12 cellular contexts compared by ENCODE assay signal in genomic region chr12:2286461-2287131, GRCh38.
A peak's percentile ranks its signal among the peaks of the same experiment; 100 is the strongest.
DNase-seq lines count a peak whose midpoint lies in the region; ATAC-seq and TF ChIP-seq lines count a peak whose summit lies in the region.
"Had no signal": no experiment of that assay in that cellular context is flagged by ENCODE, and none has a peak within 500 bp of the region (broad histone marks: within the 10 kb centered on the region; RNA-seq: fewer than 3 reads in every experiment).

No MANE protein-coding gene starts in this region.

- H3K36me3 ChIP-seq in esophagus squamous epithelium (no peaks in the 10 kb centered on the region), mesodermal cell (ENCODE audit: control insufficient read depth, insufficient read depth, low read length) (no peaks in the 10 kb centered on the region), thyroid gland (no peaks in the 10 kb centered on the region)

- ATAC-seq in GM21576 (IDR thresholded peaks at IDR 0.05; ENCODE audit: unreplicated experiment): no peak
- ATAC-seq: activated T-cell treated with anti-CD3 and anti-CD28 coated beads, Interleukin-2, amount 50 U/mL, for 4 hours had no signal

- POLR2A ChIA-PET in RWPE1 (lab: Yijun Ruan, JAX; ENCODE audit: low non-redundant PET): no interaction called here

- H3K4me3 ChIP-seq in esophagus squamous epithelium: no peak overlapping the region
- H3K4me3 ChIP-seq in mesodermal cell (ENCODE audit: extremely low read depth, insufficient read depth, low read length, poor library complexity, severe bottlenecking): no peak overlapping the region
- no peak overlapping the region for H3K4me3 ChIP-seq in thyroid gland (replicated peaks in 1 of 3)

- intact Hi-C loops in esophagus squamous epithelium (cut with DNase I) (no loop called here), thyroid gland (cut with DNase I) (no loop called here)

- no peak for TF ChIP-seq CTCF in esophagus squamous epithelium (IDR thresholded peaks at IDR 0.05)
- TF ChIP-seq CTCF in thyroid gland (IDR thresholded peaks at IDR 0.05): no peak
- no peak for TF ChIP-seq CTCF in RWPE1 (conservative IDR thresholded peaks at IDR 0.05; ENCODE audit: low read depth)

- peaks cover 17 to 58% (median 28%) of the 10 kb centered on the region in 3 donors for H3K4me1 ChIP-seq in esophagus squamous epithelium
- H3K4me1 ChIP-seq in mesodermal cell (ENCODE audit: control insufficient read depth, insufficient read depth, low read length, poor library complexity, severe bottlenecking): peaks cover 45% of the 10 kb centered on the region
- H3K4me1 ChIP-seq in thyroid gland: peaks cover 0 to 12% of the 10 kb centered on the region in 2 donors

- peaks cover 0 to 7% (median 0%) of the 10 kb centered on the region in 4 donors for H3K27me3 ChIP-seq in esophagus squamous epithelium
- H3K27me3 ChIP-seq in thyroid gland: no peaks in the 10 kb centered on the region

- peak overlapping the region in 3 of 4 donors; percentile 54 to 78 (median 76) for H3K27ac ChIP-seq in esophagus squamous epithelium
- H3K27ac ChIP-seq in mesodermal cell (ENCODE audit: low read depth, low read length, severe bottlenecking): peak overlapping the region; percentile 6
- H3K27ac ChIP-seq in thyroid gland: peak overlapping the region in 2 of 3 donors; percentile 11 to 65
- H3K27ac ChIP-seq in RWPE1: no peak overlapping the region

- no peak for TF ChIP-seq POLR2A in esophagus squamous epithelium (IDR thresholded peaks at IDR 0.05)
- no peak for TF ChIP-seq POLR2A in thyroid gland (IDR thresholded peaks at IDR 0.05)

- CTCF ChIA-PET in RWPE1 (lab: Yijun Ruan, JAX): interaction anchor here (0.5 to 0.7 kb wide), 2 partner anchors 108 to 1598 kb away, joined by 3 read pairs; no protein-coding TSS in a partner anchor

- no peaks in the 10 kb centered on the region for H3K9me3 ChIP-seq in esophagus squamous epithelium
- no peaks in the 10 kb centered on the region for H3K9me3 ChIP-seq in mesodermal cell (ENCODE audit: control insufficient read depth, low read length)
- no peaks in the 10 kb centered on the region for H3K9me3 ChIP-seq in thyroid gland

- DNase-seq in M059J (ENCODE audit: low read depth): peak; percentile 81
- DNase-seq in esophagus squamous epithelium (lab: John Stamatoyannopoulos, UW): no peak
- no peak for DNase-seq in thyroid gland
- no peak for DNase-seq in kidney tubule cell (ENCODE audit: low spot score)
- DNase-seq in SW480 (ENCODE audit: low spot score): no peak
- no peak for DNase-seq in RWPE1 (ENCODE audit: low spot score)
- DNase-seq: activated CD4-positive, alpha-beta T cell treated with anti-CD3 and anti-CD28 coated beads for 1 hour; activated T-cell treated with anti-CD3 and anti-CD28 coated beads, Interleukin-2, amount 50 U/mL, for 4 hours; NCI-H1048; NCI-H510A treated with DMSO at 0.1 percent for 48 hours had no signal

- 44 to 58% methylated on average over 5 to 9 of the region's 9 CpGs for WGBS in esophagus squamous epithelium, 2 donors
- WGBS in mesodermal cell (ENCODE audit: insufficient coverage in 2 of 2), 2 experiments: 84 to 90% methylated on average over 6 to 8 of the region's 9 CpGs
- 68 to 74% methylated on average over 6 to 9 of the region's 9 CpGs for WGBS in thyroid gland, 2 donors
